In genomic region chr6:26594128-26594493, GRCh38 we compare ENCODE assay signal across 1 cellular context.
TF ChIP-seq lines count a peak whose summit lies in the region.

No MANE protein-coding gene starts in this region.

TF ChIP-seq in H1, 55 proteins besides CTCF, POLR2A, EP300 and RAD21:
- no peak for TF ChIP-seq BACH1 (IDR thresholded peaks at IDR 0.05; ENCODE audit: low read length)
- no peak for TF ChIP-seq KDM4A (IDR thresholded peaks at IDR 0.05; ENCODE audit: low read depth, low read length, severe bottlenecking)
